23 cellular contexts compared by ENCODE assay signal in genomic region chr17:63709110-63709509, GRCh38. TPM values are rescaled to one million over a fixed set of nuclear protein-coding genes. Genes with fewer than 3 reads are reported as not detected.
DNase-seq lines count a peak whose midpoint lies in the region; ATAC-seq and TF ChIP-seq lines count a peak whose summit lies in the region.
"Had no signal": no experiment of that assay in that cellular context is flagged by ENCODE, and none has a peak within 500 bp of the region (broad histone marks: within the 10 kb centered on the region; RNA-seq: fewer than 3 reads in every experiment).

No MANE protein-coding gene starts in this region.

- no peak for DNase-seq in CD4-positive, alpha-beta T cell
- DNase-seq in CD8-positive, alpha-beta memory T cell: no peak
- DNase-seq in activated naive CD4-positive, alpha-beta T cell treated with anti-CD3 and anti-CD28 coated beads, Interleukin-2, amount 50 U/mL, for 72 hours (ENCODE audit: low spot score in 2 of 2): no peak
- DNase-seq in naive B cell (no peak), NCI-H510A (lab: John Stamatoyannopoulos, UW) (no peak), breast epithelium (ENCODE audit: low spot score in 2 of 2) (no peak), kidney tubule cell (ENCODE audit: low spot score) (no peak)
- DNase-seq: activated CD4-positive, alpha-beta T cell treated with anti-CD3 and anti-CD28 coated beads for 1 hour; activated gamma-delta T cell treated with Interleukin-2 at 50 U/mL for 16 hours; cerebellar nuclear complex; DND-41; erythroblast; H7; NCI-H1694; NCI-H2171 treated with DMSO at 0.1 percent for 48 hours; NCI-H526; SIG-M5; stimulated activated CD8-positive, alpha-beta memory T cell treated with anti-CD3 and anti-CD28 coated beads, Interleukin-4, amount 100 ng/mL, for 48 hours; substantia nigra; SW 1271 had no signal

- no peak for TF ChIP-seq CTCF in CD4-positive, alpha-beta T cell (IDR thresholded peaks at IDR 0.05)
- TF ChIP-seq CTCF in breast epithelium (IDR thresholded peaks at IDR 0.05): no peak

- no peaks in the 10 kb centered on the region for H3K36me3 ChIP-seq in CD8-positive, alpha-beta memory T cell (ENCODE audit: insufficient read depth, low read length)
- peaks cover 4% of the 10 kb centered on the region for H3K36me3 ChIP-seq in breast epithelium

- peak overlapping the region; percentile 100 for H3K27ac Mint-ChIP-seq in CD4-positive, alpha-beta T cell
- peak overlapping the region; percentile 67 to 99 (median 89) for H3K27ac Mint-ChIP-seq in CD8-positive, alpha-beta memory T cell
- peak overlapping the region; percentile 37 to 69 for H3K27ac Mint-ChIP-seq in activated naive CD4-positive, alpha-beta T cell treated with anti-CD3 and anti-CD28 coated beads, Interleukin-2, amount 50 U/mL, for 72 hours
- peak overlapping the region; percentile 12 to 86 (median 76) for H3K27ac Mint-ChIP-seq in naive B cell

- POLR2A ChIA-PET in CD4-positive, alpha-beta T cell (lab: Charles Lee): interaction anchor here (0.7 to 18.5 kb wide), 10 partner anchors 11 to 158 kb away, joined by 3 to 844 read pairs (median 9); partner anchors contain the start of genes CCDC47, DCAF7, DDX42 and LIMD2
- POLR2A ChIA-PET in CD8-positive, alpha-beta memory T cell (lab: Charles Lee): interaction anchor here (0.7 to 14.8 kb wide), 3 partner anchors 8 to 169 kb away, joined by 3 to 270 read pairs (median 36); partner anchors contain the start of gene LIMD2

- no peak overlapping the region for H3K4me3 ChIP-seq in CD8-positive, alpha-beta memory T cell (ENCODE audit: low read length)
- no peak overlapping the region for H3K4me3 ChIP-seq in breast epithelium
- H3K4me3 ChIP-seq: Peyer's patch, upper lobe of right lung had no signal

- peaks cover 68% of the 10 kb centered on the region for H3K4me1 ChIP-seq in CD8-positive, alpha-beta memory T cell (ENCODE audit: insufficient read depth, low read length)
- no peaks in the 10 kb centered on the region for H3K4me1 ChIP-seq in breast epithelium

- ATAC-seq in CD4-positive, alpha-beta T cell (ENCODE audit: poor library complexity): no peak
- no peak for ATAC-seq in activated naive CD4-positive, alpha-beta T cell treated with anti-CD3 and anti-CD28 coated beads, Interleukin-2, amount 50 U/mL, for 72 hours
- ATAC-seq in naive B cell (ENCODE audit: low read depth in 2 of 2): no peak
- no peak for ATAC-seq in HG03135 (IDR thresholded peaks at IDR 0.05; ENCODE audit: unreplicated experiment)
- ATAC-seq: upper lobe of right lung had no signal

- CTCF ChIA-PET in CD4-positive, alpha-beta T cell (lab: Charles Lee): interaction anchor here (1.2 to 4.7 kb wide), 7 partner anchors 12 to 284 kb away, joined by 5 to 169 read pairs (median 7); partner anchors contain the start of genes CCDC47, DDX42 and LIMD2
- CTCF ChIA-PET in CD8-positive, alpha-beta memory T cell (lab: Charles Lee): interaction anchor here (0.7 to 11.3 kb wide), 10 partner anchors 8 to 283 kb away, joined by 3 to 251 read pairs (median 10); partner anchors contain the start of gene LIMD2

- TF ChIP-seq POLR2A in breast epithelium (IDR thresholded peaks at IDR 0.05): no peak

- H3K27me3 Mint-ChIP-seq in CD4-positive, alpha-beta T cell: no peaks in the 10 kb centered on the region
- H3K27me3 Mint-ChIP-seq in CD8-positive, alpha-beta memory T cell: no peaks in the 10 kb centered on the region
- no peaks in the 10 kb centered on the region for H3K27me3 Mint-ChIP-seq in naive B cell

- H3K9me3 Mint-ChIP-seq in CD4-positive, alpha-beta T cell: no peaks in the 10 kb centered on the region
- no peaks in the 10 kb centered on the region for H3K9me3 Mint-ChIP-seq in CD8-positive, alpha-beta memory T cell
- no peaks in the 10 kb centered on the region for H3K9me3 Mint-ChIP-seq in activated naive CD4-positive, alpha-beta T cell treated with anti-CD3 and anti-CD28 coated beads, Interleukin-2, amount 50 U/mL, for 72 hours
- no peaks in the 10 kb centered on the region for H3K9me3 Mint-ChIP-seq in naive B cell

- H3K36me3 Mint-ChIP-seq in CD4-positive, alpha-beta T cell (ENCODE audit: low read depth): peaks cover 28% of the 10 kb centered on the region
- H3K36me3 Mint-ChIP-seq in CD8-positive, alpha-beta memory T cell: peaks cover 0 to 38% (median 15%) of the 10 kb centered on the region in 3 donors
- H3K36me3 Mint-ChIP-seq in activated naive CD4-positive, alpha-beta T cell treated with anti-CD3 and anti-CD28 coated beads, Interleukin-2, amount 50 U/mL, for 72 hours: peaks cover 12 to 13% of the 10 kb centered on the region in 2 donors
- H3K36me3 Mint-ChIP-seq in naive B cell: no peaks in the 10 kb centered on the region

- intact Hi-C loops in CD4-positive, alpha-beta T cell (cut with DNase I, micrococcal nuclease): no loop called here
- intact Hi-C loops in breast epithelium (cut with DNase I; ENCODE audit: low total_unique reads): no loop called here

- H3K4me3 Mint-ChIP-seq in CD4-positive, alpha-beta T cell: peak overlapping the region; percentile 32
- H3K4me3 Mint-ChIP-seq in CD8-positive, alpha-beta memory T cell: peak overlapping the region in 4 of 7 donors; percentile 9 to 43 (median 18)
- H3K4me3 Mint-ChIP-seq in naive B cell: peak overlapping the region in 2 of 8 donors; percentile 19 to 35

- H3K4me1 Mint-ChIP-seq in CD4-positive, alpha-beta T cell (ENCODE audit: low read depth): peaks cover 64% of the 10 kb centered on the region
- peaks cover 51 to 65% (median 54%) of the 10 kb centered on the region in 3 donors for H3K4me1 Mint-ChIP-seq in CD8-positive, alpha-beta memory T cell
- H3K4me1 Mint-ChIP-seq in naive B cell: peaks cover 32 to 57% (median 47%) of the 10 kb centered on the region in 3 donors

- no peaks in the 10 kb centered on the region for H3K9me3 ChIP-seq in CD4-positive, alpha-beta T cell (ENCODE audit: control insufficient read depth, low read length)
- H3K9me3 ChIP-seq in CD8-positive, alpha-beta memory T cell (ENCODE audit: low read length): no peaks in the 10 kb centered on the region
- H3K9me3 ChIP-seq in breast epithelium: no peaks in the 10 kb centered on the region
- H3K9me3 ChIP-seq: Peyer's patch, upper lobe of right lung had no signal

- no peaks in the 10 kb centered on the region for H3K27me3 ChIP-seq in CD4-positive, alpha-beta T cell (ENCODE audit: control insufficient read depth, insufficient read depth, low read length)
- no peaks in the 10 kb centered on the region for H3K27me3 ChIP-seq in CD8-positive, alpha-beta memory T cell (ENCODE audit: insufficient read depth, low read length, poor library complexity, severe bottlenecking)
- no peaks in the 10 kb centered on the region for H3K27me3 ChIP-seq in breast epithelium
- H3K27me3 ChIP-seq: Peyer's patch, upper lobe of right lung had no signal

- H3K27ac ChIP-seq in CD4-positive, alpha-beta T cell (ENCODE audit: low read depth, low read length): peak overlapping the region; percentile 2
- H3K27ac ChIP-seq in CD8-positive, alpha-beta memory T cell (ENCODE audit: low read depth, low read length): no peak overlapping the region
- H3K27ac ChIP-seq in breast epithelium: no peak overlapping the region
- H3K27ac ChIP-seq: Peyer's patch, upper lobe of right lung had no signal

RNA-seq across cellular contexts. Expression of gene LIMD2, which starts 9.2 kb away (rescaled TPM):
- 100 to 1,000 TPM; 711 to 727 TPM for total RNA-seq in CD4-positive, alpha-beta T cell
- 100 to 1,000 TPM; 236 to 240 TPM for total RNA-seq in CD8-positive, alpha-beta memory T cell
- polyA plus RNA-seq in CD8-positive, alpha-beta memory T cell: 495 TPM
- total RNA-seq in activated naive CD4-positive, alpha-beta T cell treated with anti-CD3 and anti-CD28 coated beads, Interleukin-2, amount 50 U/mL, for 72 hours: 100 to 1,000 TPM in 1 of 2 donors, 10 to 100 TPM in 1; 76.7 to 166 TPM
- 100 to 1,000 TPM; 557 to 994 (median 667) TPM for polyA plus RNA-seq in naive B cell (ENCODE audit: low read depth in 6 of 6)
- total RNA-seq in breast epithelium: 10 to 100 TPM in 1 of 3 donors, 1 to 10 TPM in 2; 6.1 to 10.5 (median 7.2) TPM

RNA-seq across cellular contexts. Expression of gene STRADA, which starts 32.5 kb away (rescaled TPM):
- 10 to 100 TPM; 50.9 to 51.0 TPM for total RNA-seq in CD4-positive, alpha-beta T cell
- total RNA-seq in CD8-positive, alpha-beta memory T cell: 10 to 100 TPM; 56.7 to 57.2 TPM
- polyA plus RNA-seq in CD8-positive, alpha-beta memory T cell: 22.8 TPM
- total RNA-seq in activated naive CD4-positive, alpha-beta T cell treated with anti-CD3 and anti-CD28 coated beads, Interleukin-2, amount 50 U/mL, for 72 hours: 100 to 1,000 TPM in 1 of 2 donors, 10 to 100 TPM in 1; 68.3 to 112 TPM
- 10 to 100 TPM; 21.1 to 33.2 (median 26.3) TPM for polyA plus RNA-seq in naive B cell (ENCODE audit: low read depth in 6 of 6)
- total RNA-seq in breast epithelium: 10 to 100 TPM; 25.9 to 33.8 (median 26.2) TPM

Comparison
In these comparisons a context has a peak if more than half of its experiments do, and no peak if none do; other contexts are left out.
1. RNA of gene LIMD2, which starts 9.2 kb away (total RNA-seq): 711 to 727 TPM in CD4-positive, alpha-beta T cell, 236 to 240 TPM in CD8-positive, alpha-beta memory T cell and 76.7 to 166 TPM in activated naive CD4-positive, alpha-beta T cell treated with anti-CD3 and anti-CD28 coated beads, Interleukin-2, amount 50 U/mL, for 72 hours; 6.1 to 10.5 TPM in breast epithelium; every median in the first group is over 4 times any median in the second.
2. Peak in every context shown above with its lines, with median percentiles within 50 percentile points of each other: H3K27ac Mint-ChIP-seq.